Comparison of ENCODE assay signal across 24 cellular contexts in genomic region chr11:65599216-65599954, GRCh38. TPM values are rescaled to one million over a fixed set of nuclear protein-coding genes. Genes with fewer than 3 reads are reported as not detected.
"Had no signal": no experiment of that assay in that cellular context is flagged by ENCODE, and none has a peak within 500 bp of the region (broad histone marks: within the 10 kb centered on the region; RNA-seq: fewer than 3 reads in every experiment).

No MANE protein-coding gene starts in this region.

- H3K27ac Mint-ChIP-seq: immature natural killer cell; natural killer cell treated with Interleukin-12 subunit alpha and Interleukin-12 subunit beta and Interleukin-15 and Interleukin-18, amount 100 ng/mL, for 72 hours; type B pancreatic cell had no signal

- H3K27ac ChIP-seq: epithelial cell of prostate, esophagus muscularis mucosa, left ventricle myocardium inferior, neutrophil, right atrium auricular region had no signal

- H3K4me1 Mint-ChIP-seq: immature natural killer cell had no signal

- H3K4me3 ChIP-seq: esophagus muscularis mucosa, gastroesophageal sphincter, left ventricle myocardium inferior, lung, right atrium auricular region had no signal

- DNase-seq: effector memory CD4-positive, alpha-beta T cell; glutamatergic neuron; immature natural killer cell; left cardiac atrium; left ventricle myocardium inferior; mesenchymal stem cell; midbrain; posterior cingulate gyrus; small intestine; stimulated activated CD4-positive, alpha-beta T cell treated with anti-CD3 and anti-CD28 coated beads, Interleukin-12 subunit alpha, Interleukin-12 subunit beta, amount 100 ng/mL, for 4 hours; stimulated activated naive CD4-positive, alpha-beta T cell treated with Interleukin-2 at 50 U/mL for 16 hours had no signal

- ATAC-seq: gastroesophageal sphincter; left cardiac atrium; natural killer cell treated with Interleukin-12 subunit alpha and Interleukin-12 subunit beta and Interleukin-15 and Interleukin-18, amount 100 ng/mL, for 72 hours had no signal

- FAIRE-seq: endometrium, keratinocyte, small intestine, urothelium cell line had no signal

- H3K27me3 Mint-ChIP-seq: natural killer cell treated with Interleukin-12 subunit alpha and Interleukin-12 subunit beta and Interleukin-15 and Interleukin-18, amount 100 ng/mL, for 72 hours; type B pancreatic cell had no signal

- H3K9me3 ChIP-seq: esophagus muscularis mucosa, gastroesophageal sphincter, left ventricle myocardium inferior, neutrophil, right atrium auricular region had no signal

- H3K4me3 Mint-ChIP-seq: immature natural killer cell; natural killer cell treated with Interleukin-12 subunit alpha and Interleukin-12 subunit beta and Interleukin-15 and Interleukin-18, amount 100 ng/mL, for 72 hours; type B pancreatic cell had no signal

- H3K27me3 ChIP-seq: esophagus muscularis mucosa, gastroesophageal sphincter, neutrophil, right atrium auricular region had no signal

- H3K36me3 Mint-ChIP-seq: natural killer cell treated with Interleukin-12 subunit alpha and Interleukin-12 subunit beta and Interleukin-15 and Interleukin-18, amount 100 ng/mL, for 72 hours had no signal

- H3K9me3 Mint-ChIP-seq: immature natural killer cell; natural killer cell treated with Interleukin-12 subunit alpha and Interleukin-12 subunit beta and Interleukin-15 and Interleukin-18, amount 100 ng/mL, for 72 hours; type B pancreatic cell had no signal

- H3K4me1 ChIP-seq: right atrium auricular region had no signal

RNA-seq across cellular contexts. Expression of gene KCNK7, which starts 3.8 kb away (rescaled TPM):
- total RNA-seq: fibroblast of villous mesenchyme, osteoblast had no signal
- polyA plus RNA-seq: immature natural killer cell had no signal
